Comparison of ENCODE assay signal across 30 cellular contexts in genomic region chr1:154682252-154682651, GRCh38.
"Had no signal": no experiment of that assay in that cellular context is flagged by ENCODE, and none has a peak within 500 bp of the region (broad histone marks: within the 10 kb centered on the region; RNA-seq: fewer than 3 reads in every experiment).

No MANE protein-coding gene starts in this region.

- H3K27ac Mint-ChIP-seq: activated CD4-positive, alpha-beta memory T cell treated with anti-CD3 and anti-CD28 coated beads, Interleukin-2, amount 10 ng/mL, durations not matched to agents 7 days and 5 days; activated CD4-positive, alpha-beta T cell treated with anti-CD3 and anti-CD28 coated beads, Interleukin-2, amount 10 ng/mL, durations not matched to agents 7 days and 5 days; activated naive CD4-positive, alpha-beta T cell treated with anti-CD3 and anti-CD28 coated beads, Interleukin-2, amount 10 ng/mL, durations not matched to agents 7 days and 5 days; activated naive CD8-positive, alpha-beta T cell treated with anti-CD3 and anti-CD28 coated beads, Interleukin-2, amount 10 ng/mL, durations not matched to agents 7 days and 5 days; activated T-cell treated with anti-CD3 and anti-CD28 coated beads, Interleukin-2, amount 50 U/mL, for 24 hours; brain; memory B cell; naive thymus-derived CD4-positive, alpha-beta T cell; stimulated activated effector memory CD8-positive, alpha-beta T cell treated with anti-CD3 and anti-CD28 coated beads, Interleukin-12 subunit alpha, Interleukin-12 subunit beta, amount 100 ng/mL, for 72 hours; stimulated activated naive CD8-positive, alpha-beta T cell treated with anti-CD3 and anti-CD28 coated beads, Interleukin-15, Interleukin-2, amounts not matched to agents 100 ng/mL and 50 ng/mL, for 24 hours had no signal

- H3K4me3 Mint-ChIP-seq: activated CD4-positive, alpha-beta memory T cell treated with anti-CD3 and anti-CD28 coated beads, Interleukin-2, amount 10 ng/mL, durations not matched to agents 7 days and 5 days; activated CD4-positive, alpha-beta T cell treated with anti-CD3 and anti-CD28 coated beads, Interleukin-2, amount 10 ng/mL, durations not matched to agents 7 days and 5 days; activated naive CD4-positive, alpha-beta T cell treated with anti-CD3 and anti-CD28 coated beads, Interleukin-2, amount 10 ng/mL, durations not matched to agents 7 days and 5 days; activated naive CD8-positive, alpha-beta T cell treated with anti-CD3 and anti-CD28 coated beads, Interleukin-2, amount 10 ng/mL, durations not matched to agents 7 days and 5 days; activated T-cell treated with anti-CD3 and anti-CD28 coated beads, Interleukin-2, amount 50 U/mL, for 24 hours; brain; memory B cell; naive thymus-derived CD4-positive, alpha-beta T cell; stimulated activated effector memory CD8-positive, alpha-beta T cell treated with anti-CD3 and anti-CD28 coated beads, Interleukin-12 subunit alpha, Interleukin-12 subunit beta, amount 100 ng/mL, for 72 hours; stimulated activated naive CD8-positive, alpha-beta T cell treated with anti-CD3 and anti-CD28 coated beads, Interleukin-15, Interleukin-2, amounts not matched to agents 100 ng/mL and 50 ng/mL, for 24 hours had no signal

- H3K27me3 Mint-ChIP-seq: brain had no signal

- H3K36me3 ChIP-seq: ascending aorta, cardiac muscle cell, colonic mucosa, pancreas, prostate gland, upper lobe of right lung had no signal

- H3K4me3 ChIP-seq: ascending aorta, cardiac muscle cell, colonic mucosa, pancreas, prostate gland, skin epidermis, upper lobe of right lung had no signal

- DNase-seq: activated CD4-positive, alpha-beta memory T cell treated with anti-CD3 and anti-CD28 coated beads, Interleukin-2, amount 10 ng/mL, durations not matched to agents 7 days and 5 days; activated CD4-positive, alpha-beta T cell treated with anti-CD3 and anti-CD28 coated beads for 1 hour; activated CD4-positive, alpha-beta T cell treated with anti-CD3 and anti-CD28 coated beads, Interleukin-2, amount 10 ng/mL, durations not matched to agents 7 days and 5 days; activated CD8-positive, alpha-beta memory T cell treated with anti-CD3 and anti-CD28 coated beads, Interleukin-2, amount 50 U/mL, for 48 hours; activated gamma-delta T cell; activated naive CD4-positive, alpha-beta T cell treated with anti-CD3 and anti-CD28 coated beads, Interleukin-2, amount 10 ng/mL, durations not matched to agents 7 days and 5 days; activated naive CD8-positive, alpha-beta T cell treated with anti-CD3 and anti-CD28 coated beads, Interleukin-2, amount 10 ng/mL, durations not matched to agents 7 days and 5 days; activated T-cell treated with anti-CD3 and anti-CD28 coated beads, Interleukin-2, amount 50 U/mL, for 24 hours; cerebellar nuclear complex; colonic mucosa; effector CD8-positive, alpha-beta T cell; kidney; midbrain; naive thymus-derived CD4-positive, alpha-beta T cell; nucleus accumbens; pancreas; retina; stimulated activated CD4-positive, alpha-beta T cell treated with anti-CD3 and anti-CD28 coated beads, Interleukin-4, amount 100 ng/mL, for 24 hours; substantia nigra; T-helper 9 cell; upper lobe of right lung had no signal

- H3K9me3 Mint-ChIP-seq: activated CD4-positive, alpha-beta memory T cell treated with anti-CD3 and anti-CD28 coated beads, Interleukin-2, amount 10 ng/mL, durations not matched to agents 7 days and 5 days; activated CD4-positive, alpha-beta T cell treated with anti-CD3 and anti-CD28 coated beads, Interleukin-2, amount 10 ng/mL, durations not matched to agents 7 days and 5 days; activated T-cell treated with anti-CD3 and anti-CD28 coated beads, Interleukin-2, amount 50 U/mL, for 24 hours; memory B cell; naive thymus-derived CD4-positive, alpha-beta T cell; stimulated activated effector memory CD8-positive, alpha-beta T cell treated with anti-CD3 and anti-CD28 coated beads, Interleukin-12 subunit alpha, Interleukin-12 subunit beta, amount 100 ng/mL, for 72 hours; stimulated activated naive CD8-positive, alpha-beta T cell treated with anti-CD3 and anti-CD28 coated beads, Interleukin-15, Interleukin-2, amounts not matched to agents 100 ng/mL and 50 ng/mL, for 24 hours had no signal

- H3K4me1 Mint-ChIP-seq: activated CD4-positive, alpha-beta memory T cell treated with anti-CD3 and anti-CD28 coated beads, Interleukin-2, amount 10 ng/mL, durations not matched to agents 7 days and 5 days; activated naive CD4-positive, alpha-beta T cell treated with anti-CD3 and anti-CD28 coated beads, Interleukin-2, amount 10 ng/mL, durations not matched to agents 7 days and 5 days; activated naive CD8-positive, alpha-beta T cell treated with anti-CD3 and anti-CD28 coated beads, Interleukin-2, amount 10 ng/mL, durations not matched to agents 7 days and 5 days; brain; stimulated activated effector memory CD8-positive, alpha-beta T cell treated with anti-CD3 and anti-CD28 coated beads, Interleukin-12 subunit alpha, Interleukin-12 subunit beta, amount 100 ng/mL, for 72 hours had no signal

- H3K27me3 ChIP-seq: ascending aorta, cardiac muscle cell, colonic mucosa, pancreas, upper lobe of right lung had no signal

- ATAC-seq: naive thymus-derived CD4-positive, alpha-beta T cell; pancreas; sciatic nerve; stimulated activated effector memory CD8-positive, alpha-beta T cell treated with anti-CD3 and anti-CD28 coated beads, Interleukin-12 subunit alpha, Interleukin-12 subunit beta, amount 100 ng/mL, for 72 hours; upper lobe of right lung had no signal
